23 cellular contexts compared by ENCODE assay signal in the genomic region with DNA sequence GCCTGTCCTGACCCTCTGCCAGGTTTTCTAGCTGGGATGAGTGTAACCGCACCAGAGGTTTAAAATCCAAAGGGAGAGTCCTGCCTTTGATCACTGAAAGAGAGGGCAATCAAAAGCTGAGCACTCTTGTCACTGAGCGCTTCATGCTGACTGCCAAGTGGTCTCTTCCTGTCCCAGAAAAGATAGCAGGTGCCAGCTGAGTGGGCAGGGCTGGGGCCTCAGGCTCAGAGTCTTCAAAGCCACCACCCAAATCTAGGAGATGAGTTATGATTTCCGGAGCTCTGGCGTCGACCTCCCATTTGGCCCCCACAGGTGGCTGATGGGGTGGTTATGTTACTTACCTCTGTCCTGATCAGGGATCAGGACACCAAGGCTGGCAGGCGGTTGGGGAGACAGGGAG.
DNase-seq lines count a peak whose midpoint lies in the region; ATAC-seq lines count a peak whose summit lies in the region.
"Had no signal": no experiment of that assay in that cellular context is flagged by ENCODE, and none has a peak within 500 bp of the region (broad histone marks: within the 10 kb centered on the region; RNA-seq: fewer than 3 reads in every experiment).

No MANE protein-coding gene starts in this region.

- no peaks in the 10 kb centered on the region for H3K36me3 ChIP-seq in SJCRH30
- H3K36me3 ChIP-seq: thyroid gland had no signal

- no peaks in the 10 kb centered on the region for H3K27me3 ChIP-seq in SJCRH30
- H3K27me3 ChIP-seq: thyroid gland had no signal

- DNase-seq in DMS153 (lab: John Stamatoyannopoulos, UW) (peak; percentile 2), DMS153 treated with DMSO at 0.1 percent for 48 hours (lab: John Stamatoyannopoulos, UW; ENCODE audit: unreplicated experiment) (no peak), DMS53 treated with DMSO at 0.1 percent for 48 hours (lab: John Stamatoyannopoulos, UW; ENCODE audit: unreplicated experiment) (peak; percentile 68), NCI-H2107 treated with DMSO at 0.1 percent for 48 hours (lab: John Stamatoyannopoulos, UW; ENCODE audit: unreplicated experiment) (peak; percentile 84), SJCRH30 (no peak), NCI-H1694 treated with DMSO at 0.1 percent for 48 hours (lab: John Stamatoyannopoulos, UW) (no peak)
- no peak for DNase-seq in activated CD4-positive, CD25-positive, alpha-beta regulatory T cell (lab: John Stamatoyannopoulos, UW)
- DNase-seq: activated B cell treated with CpG ODN at 0.5 μM for 24 hours; activated CD4-positive, alpha-beta memory T cell treated with anti-CD3 and anti-CD28 coated beads, Interleukin-2, amount 10 ng/mL, durations not matched to agents 7 days and 5 days; activated naive CD4-positive, alpha-beta T cell treated with anti-CD3 and anti-CD28 coated beads for 36 hours; cerebellar nuclear complex; GOT3; head of caudate nucleus; left colon; mesenchymal stem cell; NCI-H146; NCI-H526 treated with DMSO at 0.1 percent for 48 hours; nucleus accumbens; small intestine; stimulated activated naive CD4-positive, alpha-beta T cell; thyroid gland had no signal

- no peak for ATAC-seq in activated T-helper 17 cell treated with anti-CD3 and anti-CD28 coated beads, Interleukin-2, amount 50 U/mL, for 72 hours (replicated peaks)
- ATAC-seq: left colon had no signal

- no peaks in the 10 kb centered on the region for H3K27me3 Mint-ChIP-seq in activated T-helper 17 cell treated with anti-CD3 and anti-CD28 coated beads, Interleukin-2, amount 50 U/mL, for 72 hours
- H3K27me3 Mint-ChIP-seq: activated B cell treated with CpG ODN at 0.5 μM for 24 hours; activated CD4-positive, alpha-beta memory T cell treated with anti-CD3 and anti-CD28 coated beads, Interleukin-2, amount 10 ng/mL, durations not matched to agents 7 days and 5 days had no signal

- H3K27ac Mint-ChIP-seq in activated T-helper 17 cell treated with anti-CD3 and anti-CD28 coated beads, Interleukin-2, amount 50 U/mL, for 72 hours = peak overlapping the region; percentile 57
- H3K27ac Mint-ChIP-seq: activated B cell treated with CpG ODN at 0.5 μM for 24 hours; activated CD4-positive, alpha-beta memory T cell treated with anti-CD3 and anti-CD28 coated beads, Interleukin-2, amount 10 ng/mL, durations not matched to agents 7 days and 5 days; activated naive CD4-positive, alpha-beta T cell treated with anti-CD3 and anti-CD28 coated beads for 36 hours had no signal

- no peak overlapping the region for H3K27ac ChIP-seq in SJCRH30
- H3K27ac ChIP-seq: 22Rv1, thyroid gland had no signal

- no peaks in the 10 kb centered on the region; the same call in 1 of the 2 replicates for H3K4me1 ChIP-seq in SJCRH30

- no peaks in the 10 kb centered on the region for H3K9me3 ChIP-seq in SJCRH30 (replicated peaks)
- H3K9me3 ChIP-seq: thyroid gland had no signal

- no peaks in the 10 kb centered on the region for H3K9me3 Mint-ChIP-seq in activated T-helper 17 cell treated with anti-CD3 and anti-CD28 coated beads, Interleukin-2, amount 50 U/mL, for 72 hours
- H3K9me3 Mint-ChIP-seq: activated B cell treated with CpG ODN at 0.5 μM for 24 hours; activated CD4-positive, alpha-beta memory T cell treated with anti-CD3 and anti-CD28 coated beads, Interleukin-2, amount 10 ng/mL, durations not matched to agents 7 days and 5 days; activated naive CD4-positive, alpha-beta T cell treated with anti-CD3 and anti-CD28 coated beads for 36 hours had no signal

- H3K4me3 ChIP-seq in SJCRH30 = no peak overlapping the region
- H3K4me3 ChIP-seq: thyroid gland had no signal

- peaks cover 20% of the 10 kb centered on the region for H3K36me3 Mint-ChIP-seq in activated T-helper 17 cell treated with anti-CD3 and anti-CD28 coated beads, Interleukin-2, amount 50 U/mL, for 72 hours (ENCODE audit: low read depth)

- no peak overlapping the region for H3K4me3 Mint-ChIP-seq in activated T-helper 17 cell treated with anti-CD3 and anti-CD28 coated beads, Interleukin-2, amount 50 U/mL, for 72 hours
- H3K4me3 Mint-ChIP-seq: activated B cell treated with CpG ODN at 0.5 μM for 24 hours; activated CD4-positive, alpha-beta memory T cell treated with anti-CD3 and anti-CD28 coated beads, Interleukin-2, amount 10 ng/mL, durations not matched to agents 7 days and 5 days; activated naive CD4-positive, alpha-beta T cell treated with anti-CD3 and anti-CD28 coated beads for 36 hours had no signal

- H3K4me1 Mint-ChIP-seq in activated T-helper 17 cell treated with anti-CD3 and anti-CD28 coated beads, Interleukin-2, amount 50 U/mL, for 72 hours = peaks cover 14% of the 10 kb centered on the region
- H3K4me1 Mint-ChIP-seq: activated B cell treated with CpG ODN at 0.5 μM for 24 hours; activated CD4-positive, alpha-beta memory T cell treated with anti-CD3 and anti-CD28 coated beads, Interleukin-2, amount 10 ng/mL, durations not matched to agents 7 days and 5 days had no signal

Comparison
In these comparisons a context has a peak if more than half of its experiments do, and no peak if none do; other contexts are left out.
1. DNase-seq: peak in DMS153 (single experiment), DMS53 treated with DMSO at 0.1 percent for 48 hours (single experiment) and NCI-H2107 treated with DMSO at 0.1 percent for 48 hours (single experiment); none in DMS153 treated with DMSO at 0.1 percent for 48 hours (single experiment), SJCRH30 (0 of 2), NCI-H1694 treated with DMSO at 0.1 percent for 48 hours (single experiment) and activated CD4-positive, CD25-positive, alpha-beta regulatory T cell (0 of 4).